In the genomic region with DNA sequence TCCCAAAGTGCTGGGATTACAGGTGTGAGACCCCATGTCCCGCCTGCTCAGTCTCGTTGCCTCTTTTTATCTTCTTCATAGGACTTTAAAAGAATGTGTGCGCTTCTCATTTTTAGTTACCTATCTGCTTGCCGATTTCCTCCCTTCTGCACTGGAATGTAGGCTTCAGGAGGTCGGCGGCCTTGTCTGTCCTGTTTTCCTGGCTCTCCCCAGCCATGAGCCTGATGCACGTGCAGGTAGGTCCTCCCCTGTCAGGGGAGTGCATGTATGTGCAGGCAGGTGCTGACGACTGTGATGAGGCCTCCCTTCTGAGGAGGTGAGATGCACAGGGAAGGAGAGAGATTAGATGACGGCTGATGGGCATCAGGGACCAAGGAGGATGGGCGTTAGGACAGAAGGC, we compare ENCODE assay signal across 25 cellular contexts. TPM values are rescaled to one million over a fixed set of nuclear protein-coding genes. Genes with fewer than 3 reads are reported as not detected.
"Had no signal": no experiment of that assay in that cellular context is flagged by ENCODE, and none has a peak within 500 bp of the region (broad histone marks: within the 10 kb centered on the region; RNA-seq: fewer than 3 reads in every experiment).

No MANE protein-coding gene starts in this region.

- DNase-seq: Karpas-422; KG1; MG63; NCI-H1092; NCI-H1105 treated with DMSO at 0.1 percent for 48 hours; NCI-H1417 treated with DMSO at 0.1 percent for 48 hours; NCI-H1694; NCI-H187 treated with DMSO at 0.1 percent for 48 hours; NCI-H2029 treated with DMSO at 0.1 percent for 48 hours; NCI-H2171; NCI-H226; NCI-H446; NCI-H510A; NCI-H524 treated with DMSO at 0.1 percent for 48 hours; NCI-H69; NCI-H774; NK-92 treated with Interleukin-12 subunit alpha and Interleukin-12 subunit beta, amount 100 ng/mL, for 24 hours; OCI-M1; PC-9; Peyer's patch; SHP77 treated with DMSO at 0.1 percent for 48 hours; SJCRH30 had no signal

- H3K4me1 ChIP-seq: Peyer's patch, SJCRH30 had no signal

- H3K27ac ChIP-seq: PC-9, Peyer's patch, SJCRH30 had no signal

- ATAC-seq: Right ventricle myocardium inferior, SK-N-SH treated with all-trans-retinoic acid at 6 μM for 48 hours had no signal

- H3K4me3 ChIP-seq: MG63, PC-9, Peyer's patch, SJCRH30 had no signal

- H3K4me2 ChIP-seq: PC-9 had no signal

- H3K36me3 ChIP-seq: MG63, Peyer's patch, SJCRH30 had no signal

- H2AFZ ChIP-seq: PC-9 had no signal

- H3K27me3 ChIP-seq: MG63, Peyer's patch had no signal

- H3K9me3 ChIP-seq: MG63, Peyer's patch, SJCRH30 had no signal

RNA-seq across cellular contexts. Expression of a gene that starts 13.6 kb away (rescaled TPM):
- total RNA-seq: HT-29, PC-9 had no signal
